18 cellular contexts compared by ENCODE assay signal in genomic region chr9:7828344-7828743, GRCh38. TPM values are rescaled to one million over a fixed set of nuclear protein-coding genes. Genes with fewer than 3 reads are reported as not detected.
DNase-seq lines count a peak whose midpoint lies in the region; ATAC-seq and TF ChIP-seq lines count a peak whose summit lies in the region.
"Had no signal": no experiment of that assay in that cellular context is flagged by ENCODE, and none has a peak within 500 bp of the region (broad histone marks: within the 10 kb centered on the region; RNA-seq: fewer than 3 reads in every experiment).

No MANE protein-coding gene starts in this region.

- H3K27ac ChIP-seq in OCI-LY7 (ENCODE audit: low read depth, low read length, poor library complexity, severe bottlenecking) (no peak overlapping the region), PC-3 (ENCODE audit: low read length) (no peak overlapping the region)
- H3K27ac ChIP-seq: KMS-11, SJCRH30 had no signal

- peak; percentile 11 for DNase-seq in CD1c-positive myeloid dendritic cell (ENCODE audit: extremely low spot score)
- DNase-seq in HT1080 (ENCODE audit: low read depth) = peak; percentile 57
- DNase-seq in OCI-LY7 (ENCODE audit: low spot score) = no peak
- DNase-seq in fibroblast of mammary gland (ENCODE audit: low read depth) = peak; percentile 9
- DNase-seq in PC-3 = no peak
- DNase-seq in DMS53 treated with DMSO at 0.1 percent for 48 hours (lab: John Stamatoyannopoulos, UW; ENCODE audit: unreplicated experiment) = no peak
- DNase-seq: ACHN; CD4-positive, alpha-beta memory T cell; NCI-H1436 treated with DMSO at 0.1 percent for 48 hours; NCI-H2081 treated with DMSO at 0.1 percent for 48 hours; NCI-H2227 treated with DMSO at 0.1 percent for 48 hours; NCI-H526; NK-92 treated with Interleukin-12 subunit alpha and Interleukin-12 subunit beta, amount 100 ng/mL, for 24 hours; SJCRH30; SW 1271 had no signal

- no peaks in the 10 kb centered on the region for H3F3A ChIP-seq in PC-3 (ENCODE audit: low read length, unreplicated experiment)

- POLR2A ChIA-PET in OCI-LY7 (lab: Charles Lee) = interaction anchor here (0.5 to 1.0 kb wide), 2 partner anchors 20 to 529 kb away, joined by 4 read pairs; no protein-coding TSS in a partner anchor
- POLR2A ChIA-PET in PC-3 (lab: Charles Lee; ENCODE audit: unreplicated experiment) = no interaction called here

- H3K79me2 ChIP-seq in OCI-LY7 (ENCODE audit: insufficient read depth, low read depth, low read length) (no peaks in the 10 kb centered on the region), PC-3 (ENCODE audit: low read length) (no peaks in the 10 kb centered on the region)

- H3K4me1 ChIP-seq in OCI-LY7 (ENCODE audit: insufficient read depth, low read length, poor library complexity, severe bottlenecking) (no peaks in the 10 kb centered on the region), PC-3 (ENCODE audit: insufficient read depth, low read length) (no peaks in the 10 kb centered on the region)
- H3K4me1 ChIP-seq: SJCRH30 had no signal

- no peak overlapping the region for H3K9ac ChIP-seq in PC-3 (ENCODE audit: low read length)
- H3K9ac ChIP-seq: KMS-11 had no signal

- no peaks in the 10 kb centered on the region for H3K9me2 ChIP-seq in OCI-LY7 (ENCODE audit: insufficient read depth, low read length)
- H3K9me2 ChIP-seq in PC-3 (replicated peaks; ENCODE audit: low read length) = no peaks in the 10 kb centered on the region

- H3K36me3 ChIP-seq in OCI-LY7 (ENCODE audit: insufficient read depth, low read length) (no peaks in the 10 kb centered on the region), PC-3 (ENCODE audit: low read depth, low read length) (no peaks in the 10 kb centered on the region)
- H3K36me3 ChIP-seq: SJCRH30 had no signal

- TF ChIP-seq CTCF in OCI-LY7 (conservative IDR thresholded peaks at IDR 0.05; ENCODE audit: low read length) = no peak
- TF ChIP-seq CTCF in fibroblast of mammary gland (conservative IDR thresholded peaks at IDR 0.05; ENCODE audit: control insufficient read depth, insufficient read depth, low read depth, low read length) = no peak
- no peak for TF ChIP-seq CTCF in PC-3 (conservative IDR thresholded peaks at IDR 0.05; ENCODE audit: low read depth, low read length)

- ATAC-seq in PC-3 (no peak), HG03342 (IDR thresholded peaks at IDR 0.05; ENCODE audit: unreplicated experiment) (no peak)
- ATAC-seq: Panc1 had no signal

- H3K27me3 ChIP-seq in PC-3 (ENCODE audit: low read length) = no peaks in the 10 kb centered on the region
- H3K27me3 ChIP-seq: SJCRH30 had no signal

- intact Hi-C loops in OCI-LY7 (cut with micrococcal nuclease; ENCODE audit: unreplicated experiment) (no loop called here), PC-3 (cut with micrococcal nuclease) (no loop called here)

- H3K4me2 ChIP-seq in OCI-LY7 (ENCODE audit: low read length) = no peak overlapping the region
- no peak overlapping the region for H3K4me2 ChIP-seq in PC-3 (ENCODE audit: low read length)
- H3K4me2 ChIP-seq: KMS-11 had no signal

- CTCF ChIA-PET in OCI-LY7 (lab: Charles Lee; ENCODE audit: unreplicated experiment) (no interaction called here), PC-3 (lab: Charles Lee) (no interaction called here)

- H4K20me1 ChIP-seq in OCI-LY7 (ENCODE audit: insufficient read depth, low read length) = no peaks in the 10 kb centered on the region
- no peaks in the 10 kb centered on the region for H4K20me1 ChIP-seq in PC-3 (ENCODE audit: low read length)

- H2AFZ ChIP-seq in OCI-LY7 (ENCODE audit: low read length) (0 out of 2 replicates have a peak overlapping the region, but pooled peaks have one; percentile 19), PC-3 (ENCODE audit: low read length) (no peak overlapping the region)

- H3K9me3 ChIP-seq in OCI-LY7 (ENCODE audit: low read length) = no peaks in the 10 kb centered on the region
- no peaks in the 10 kb centered on the region for H3K9me3 ChIP-seq in PC-3 (ENCODE audit: low read length)
- H3K9me3 ChIP-seq: SJCRH30 had no signal

- H3K4me3 ChIP-seq in OCI-LY7 (ENCODE audit: low read depth, low read length, poor library complexity, severe bottlenecking) (no peak overlapping the region), fibroblast of mammary gland (ENCODE audit: control insufficient read depth, low read depth, low read length) (no peak overlapping the region), PC-3 (ENCODE audit: low read length) (no peak overlapping the region)
- H3K4me3 ChIP-seq: SJCRH30 had no signal

- no TSS peak for BruUV-seq in OCI-LY7 (replicated peaks; lab: Mats Ljungman, UMichigan)
- no TSS peak for BruUV-seq in PC-3 (replicated peaks; lab: Mats Ljungman, UMichigan)

RNA-seq across cellular contexts. Expression of gene DMAC1, which starts 28.8 kb away (rescaled TPM):
- total RNA-seq in HT1080 (2014; rRNA removed; shearing (Covaris generic)) = 27.2 and 40.3 TPM in 2 replicates
- 20.4 and 22.1 TPM in 2 replicates for polyA plus RNA-seq in HT1080 (2015; cell fraction: cytosol; rRNA removed)
- polyA plus RNA-seq in HT1080 (2015; cell fraction: nucleus; rRNA removed) = 11.6 and 12.8 TPM in 2 replicates
- total RNA-seq in OCI-LY7 (2014; rRNA removed; shearing (Covaris generic)) = 29.1 and 30.5 TPM in 2 replicates
- total RNA-seq in OCI-LY7 (2022) = 103 and 112 TPM in 2 replicates
- 20.1 and 28.4 TPM in 2 replicates for total RNA-seq in PC-3 (2014; rRNA removed)

Comparison
In these comparisons a context has a peak if more than half of its experiments do, and no peak if none do; other contexts are left out.
1. DNase-seq: peak in CD1c-positive myeloid dendritic cell (single experiment), HT1080 (single experiment) and fibroblast of mammary gland (single experiment); none in OCI-LY7 (single experiment), PC-3 (single experiment) and DMS53 treated with DMSO at 0.1 percent for 48 hours (single experiment).